ENCODE assay signal across 12 cellular contexts in genomic region chr1:18898567-18898966, GRCh38.
DNase-seq lines count a peak whose midpoint lies in the region; ATAC-seq and TF ChIP-seq lines count a peak whose summit lies in the region.
"Had no signal": no experiment of that assay in that cellular context is flagged by ENCODE, and none has a peak within 500 bp of the region (broad histone marks: within the 10 kb centered on the region; RNA-seq: fewer than 3 reads in every experiment).

No MANE protein-coding gene starts in this region.

- H3K4me2 ChIP-seq in BLaER1: peak overlapping the region; percentile 99

- peaks cover 21% of the 10 kb centered on the region; the same call in 1 of the 2 replicates for H4K20me1 ChIP-seq in BLaER1

- no peaks in the 10 kb centered on the region for H3K27me3 ChIP-seq in BLaER1
- H3K27me3 ChIP-seq: BE2C had no signal

- H3K27ac Mint-ChIP-seq in stimulated activated memory B cell treated with anti-CD40 and anti-IgM and Interleukin-4, amounts not matched to agents 10 μg/mL and 1 μg/mL and 100 μg/mL, for 72 hours: peak overlapping the region; percentile 17
- H3K27ac Mint-ChIP-seq: CD4-positive, alpha-beta T cell had no signal

- CTCF ChIA-PET in RWPE1 (lab: Yijun Ruan, JAX): interaction anchor here (1.3 kb wide), 1 partner anchor 47 kb away, joined by 3 read pairs; no protein-coding TSS in a partner anchor

- peaks cover 37% of the 10 kb centered on the region for H3K36me3 ChIP-seq in BLaER1
- H3K36me3 ChIP-seq: BE2C had no signal

- H3K4me1 Mint-ChIP-seq in stimulated activated memory B cell treated with anti-CD40 and anti-IgM and Interleukin-4, amounts not matched to agents 10 μg/mL and 1 μg/mL and 100 μg/mL, for 72 hours: peaks cover 17% of the 10 kb centered on the region

- POLR2A ChIA-PET in RWPE1 (lab: Yijun Ruan, JAX; ENCODE audit: low non-redundant PET): no interaction called here

- peaks cover 47% of the 10 kb centered on the region for H3K4me1 ChIP-seq in BLaER1
- H3K4me1 ChIP-seq: BE2C had no signal

- H3K27me3 Mint-ChIP-seq in stimulated activated memory B cell treated with anti-CD40 and anti-IgM and Interleukin-4, amounts not matched to agents 10 μg/mL and 1 μg/mL and 100 μg/mL, for 72 hours: no peaks in the 10 kb centered on the region
- H3K27me3 Mint-ChIP-seq: CD4-positive, alpha-beta T cell had no signal

- TF ChIP-seq CTCF in RWPE1 (conservative IDR thresholded peaks at IDR 0.05; ENCODE audit: low read depth): no peak

- H3K36me3 Mint-ChIP-seq in stimulated activated memory B cell treated with anti-CD40 and anti-IgM and Interleukin-4, amounts not matched to agents 10 μg/mL and 1 μg/mL and 100 μg/mL, for 72 hours: no peaks in the 10 kb centered on the region

- H3K4me3 Mint-ChIP-seq in stimulated activated memory B cell treated with anti-CD40 and anti-IgM and Interleukin-4, amounts not matched to agents 10 μg/mL and 1 μg/mL and 100 μg/mL, for 72 hours: no peak overlapping the region
- H3K4me3 Mint-ChIP-seq: CD4-positive, alpha-beta T cell; H9 had no signal

- no peaks in the 10 kb centered on the region for H3K9me3 ChIP-seq in BLaER1
- H3K9me3 ChIP-seq: BE2C, Caco-2 had no signal

- no peak overlapping the region for H3K9ac ChIP-seq in BLaER1

- no peak overlapping the region for H3K4me3 ChIP-seq in BLaER1

- H3K27ac ChIP-seq in BLaER1 (no peak overlapping the region), RWPE1 (peak overlapping the region; percentile 84), epithelial cell of prostate (peak overlapping the region; percentile 52)
- H3K27ac ChIP-seq: C4-2B had no signal

- DNase-seq in RWPE1 (ENCODE audit: low spot score) (no peak), epithelial cell of prostate (ENCODE audit: low read depth, low spot score) (no peak), T-helper 2 cell (no peak), SIG-M5 treated with dmso at 0.1 percent for 504 hours (lab: John Stamatoyannopoulos, UW; ENCODE audit: unreplicated experiment) (no peak)
- DNase-seq: ACHN; BE2C; Caco-2; CD4-positive, alpha-beta T cell; H9 had no signal

- ATAC-seq in stimulated activated memory B cell treated with anti-CD40 and anti-IgM and Interleukin-4, amounts not matched to agents 10 μg/mL and 1 μg/mL and 100 μg/mL, for 72 hours: no peak

- no peaks in the 10 kb centered on the region for H3K9me3 Mint-ChIP-seq in stimulated activated memory B cell treated with anti-CD40 and anti-IgM and Interleukin-4, amounts not matched to agents 10 μg/mL and 1 μg/mL and 100 μg/mL, for 72 hours
- H3K9me3 Mint-ChIP-seq: CD4-positive, alpha-beta T cell; H9 had no signal
